In the genomic region with DNA sequence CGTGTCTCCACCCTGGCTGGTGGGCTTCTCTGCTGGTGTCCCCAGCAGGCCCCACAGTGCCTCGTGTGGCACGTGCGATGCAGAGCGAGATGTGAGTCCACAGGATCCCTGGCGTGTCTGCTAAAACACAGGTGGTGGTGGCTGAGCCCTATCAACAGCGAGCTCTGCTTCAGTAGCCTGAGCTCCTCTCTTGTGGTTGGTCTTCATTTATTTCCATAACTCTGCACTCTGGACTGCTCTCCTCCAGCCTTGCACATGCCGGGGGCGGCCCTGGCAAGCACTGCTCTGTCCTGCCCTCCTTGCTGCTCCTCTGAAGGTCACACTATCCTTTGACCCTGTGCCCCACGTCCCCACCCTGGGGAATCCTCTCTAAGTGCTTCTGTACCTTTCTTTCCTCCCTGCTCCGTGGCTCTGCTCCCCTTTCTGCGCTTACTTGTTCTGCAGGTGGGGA, we compare ENCODE assay signal across 1 cellular context.
TF ChIP-seq lines count a peak whose summit lies in the region.

No MANE protein-coding gene starts in this region.

TF ChIP-seq in H1, 55 proteins besides CTCF, POLR2A, EP300 and RAD21:
- TF ChIP-seq TCF12 (IDR thresholded peaks at IDR 0.05; ENCODE audit: low read depth, low read length) (no peak), MAFK (IDR thresholded peaks at IDR 0.05; ENCODE audit: low read depth, low read length) (no peak), JUN (IDR thresholded peaks at IDR 0.05; ENCODE audit: low read depth, low read length) (no peak), NANOG (IDR thresholded peaks at IDR 0.05; ENCODE audit: insufficient read depth, low read depth, low read length, poor library complexity, severe bottlenecking) (no peak)
- TF ChIP-seq, protein P1, sequence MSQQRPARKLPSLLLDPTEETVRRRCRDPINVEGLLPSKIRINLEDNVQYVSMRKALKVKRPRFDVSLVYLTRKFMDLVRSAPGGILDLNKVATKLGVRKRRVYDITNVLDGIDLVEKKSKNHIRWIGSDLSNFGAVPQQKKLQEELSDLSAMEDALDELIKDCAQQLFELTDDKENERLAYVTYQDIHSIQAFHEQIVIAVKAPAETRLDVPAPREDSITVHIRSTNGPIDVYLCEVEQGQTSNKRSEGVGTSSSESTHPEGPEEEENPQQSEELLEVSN (IDR thresholded peaks at IDR 0.05): no peak
TF ChIP-seq in H1: peak in this region for 0.
